8 cellular contexts compared by ENCODE assay signal in the genomic region with DNA sequence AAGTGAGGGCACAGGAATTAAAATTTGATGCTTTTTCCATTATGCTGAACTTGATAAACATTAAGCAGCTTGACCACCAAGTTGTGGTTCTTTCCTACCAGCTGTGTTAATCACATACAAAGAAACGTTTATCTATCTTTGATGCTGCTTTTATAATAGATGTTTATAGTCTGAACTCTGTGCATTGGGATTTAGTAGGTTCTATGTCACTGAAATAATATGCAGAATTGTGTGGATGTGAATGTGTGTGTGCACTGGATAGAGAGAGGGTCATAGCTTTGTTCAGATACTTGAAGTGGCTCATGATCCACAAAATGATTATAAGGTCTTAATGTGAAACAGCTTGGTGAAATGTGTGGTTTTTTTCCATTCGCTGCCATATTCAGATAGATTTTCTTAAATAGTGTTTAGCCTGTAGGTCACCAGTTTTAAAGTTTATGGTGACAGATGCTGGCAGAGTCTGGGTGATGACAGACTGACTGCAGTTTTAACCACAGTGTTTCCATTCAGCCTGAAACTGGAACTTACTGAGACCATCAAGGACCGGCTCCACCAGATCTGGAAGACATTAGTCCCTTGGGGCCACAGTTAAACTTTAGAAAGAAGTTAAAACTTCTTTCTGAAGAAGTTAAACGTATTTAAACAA. TPM values are rescaled to one million over a fixed set of nuclear protein-coding genes. Genes with fewer than 3 reads are reported as not detected.
DNase-seq lines count a peak whose midpoint lies in the region; ATAC-seq and TF ChIP-seq lines count a peak whose summit lies in the region.

No MANE protein-coding gene starts in this region.

- peaks cover 14% of the 10 kb centered on the region for H3K36me3 ChIP-seq in IMR-90 (ENCODE audit: control insufficient read depth, insufficient read depth, low read length)
- H3K36me3 ChIP-seq in left ventricle myocardium inferior, result peaks cover 51% of the 10 kb centered on the region
- peaks cover 57% of the 10 kb centered on the region for H3K36me3 ChIP-seq in HAP-1 (replicated peaks)

- ATAC-seq in GM21529 (IDR thresholded peaks at IDR 0.05; ENCODE audit: unreplicated experiment), result peak; percentile 97
- peak; percentile 72 for ATAC-seq in IMR-90 (ENCODE audit: low read depth)
- no peak for ATAC-seq in foreskin keratinocyte

- H3K27ac ChIP-seq in IMR-90 (ENCODE audit: insufficient read depth, low read length) (no peak overlapping the region), left ventricle myocardium inferior (replicated peaks) (peak overlapping the region; percentile 56), foreskin keratinocyte (no peak overlapping the region)

- no peak overlapping the region for H2BK20ac ChIP-seq in IMR-90 (ENCODE audit: low read depth, low read length)

- CTCF ChIA-PET in IMR-90 (lab: Yijun Ruan, JAX), result interaction anchor here (0.5 kb wide), 1 partner anchor 7 kb away, joined by 3 read pairs; no protein-coding TSS in a partner anchor

- H3K23ac ChIP-seq in IMR-90 (ENCODE audit: low read depth, low read length), result no peak overlapping the region

- no peak for TF ChIP-seq RAD21 in IMR-90 (IDR thresholded peaks at IDR 0.05; ENCODE audit: low read length)

- dilution Hi-C loops in IMR-90 (cut with HindIII; ENCODE audit: low sequenced_read_pairs, unreplicated experiment), result no loop called here

- H3K27me3 ChIP-seq in IMR-90 (ENCODE audit: control insufficient read depth, insufficient read depth, low read length), result no peaks in the 10 kb centered on the region
- no peaks in the 10 kb centered on the region for H3K27me3 ChIP-seq in left ventricle myocardium inferior (ENCODE audit: low read depth)
- H3K27me3 ChIP-seq in foreskin keratinocyte, result no peaks in the 10 kb centered on the region
- no peaks in the 10 kb centered on the region for H3K27me3 ChIP-seq in HAP-1 (ENCODE audit: low read depth)

- peak overlapping the region; percentile 31; the same call in 1 of the 2 replicates for H3K4me2 ChIP-seq in IMR-90 (ENCODE audit: low read depth, low read length)

- no peak overlapping the region for H2BK120ac ChIP-seq in IMR-90 (ENCODE audit: low read depth, low read length)

- no peak overlapping the region for H3K18ac ChIP-seq in IMR-90 (ENCODE audit: low read depth, low read length)

- H4K20me1 ChIP-seq in IMR-90 (ENCODE audit: insufficient read depth, low read length), result peaks cover 23% of the 10 kb centered on the region; the same call in 1 of the 2 replicates

- H3K4ac ChIP-seq in IMR-90 (ENCODE audit: low read depth, low read length), result no peak overlapping the region

- POLR2A ChIA-PET in IMR-90 (lab: Charles Lee; ENCODE audit: unreplicated experiment), result interaction anchor here (0.6 kb wide), 1 partner anchor 22 kb away, joined by 5 read pairs; no protein-coding TSS in a partner anchor

- in situ Hi-C loops in IMR-90 (cut with MboI; ENCODE audit: low sequenced_read_pairs) (no loop called here), HAP-1 (cut with MboI; ENCODE audit: low sequenced_read_pairs) (no loop called here)

- H4K91ac ChIP-seq in IMR-90 (ENCODE audit: insufficient read depth, low read depth, low read length), result no peak overlapping the region

- no peak overlapping the region for H3K9ac ChIP-seq in IMR-90 (ENCODE audit: low read depth, low read length)

- no TSS peak for BruUV-seq in IMR-90 (replicated peaks; lab: Mats Ljungman, UMichigan)

- no peak overlapping the region for H2BK15ac ChIP-seq in IMR-90 (ENCODE audit: low read depth, low read length)

- no peak overlapping the region for H4K5ac ChIP-seq in IMR-90 (ENCODE audit: low read depth, low read length)

- H3K4me1 ChIP-seq in IMR-90 (ENCODE audit: control insufficient read depth, insufficient read depth, low read length), result peaks cover 5% of the 10 kb centered on the region
- H3K4me1 ChIP-seq in left ventricle myocardium inferior, result peaks cover 75% of the 10 kb centered on the region
- H3K4me1 ChIP-seq in foreskin keratinocyte, result peaks cover 3% of the 10 kb centered on the region
- no peaks in the 10 kb centered on the region for H3K4me1 ChIP-seq in HAP-1

- no CpG with 5 or more reads among the region's 4 CpGs for WGBS in IMR-90 (ENCODE audit: extremely low coverage in 2 of 2, insufficient read length in 1 of 2), 2 experiments

- DNase-seq in GM10266 (ENCODE audit: extremely low spot score) (peak; percentile 50), IMR-90 (peak; percentile 26), left ventricle myocardium inferior (no peak), NCI-H2171 treated with DMSO at 0.1 percent for 48 hours (lab: John Stamatoyannopoulos, UW) (no peak), foreskin keratinocyte (no peak), HT-29 (ENCODE audit: low spot score) (no peak), HAP-1 (ENCODE audit: low spot score in 2 of 2) (no peak)

- intact Hi-C loops in IMR-90 (cut with micrococcal nuclease), result loop anchor here (5.0 kb wide), 1 partner anchor 35 kb away; no protein-coding TSS in a partner anchor
- intact Hi-C loops in left ventricle myocardium inferior (cut with micrococcal nuclease), result no loop called here

- H2AFZ ChIP-seq in IMR-90 (replicated peaks; ENCODE audit: low read length, poor library complexity), result no peak overlapping the region

- TF ChIP-seq POLR2A in IMR-90 (IDR thresholded peaks at IDR 0.05; ENCODE audit: low read depth, low read length), result no peak

- no peak overlapping the region for H2AK5ac ChIP-seq in IMR-90 (ENCODE audit: low read depth, low read length)

- peaks cover 9% of the 10 kb centered on the region; the same call in 1 of the 2 replicates for H3K9me1 ChIP-seq in IMR-90 (ENCODE audit: insufficient read depth, low read length)

- TF ChIP-seq CTCF in GM10266 (IDR thresholded peaks at IDR 0.05; ENCODE audit: control insufficient read depth, insufficient read depth, low read depth, missing control alignments) (no peak), IMR-90 (conservative IDR thresholded peaks at IDR 0.05; ENCODE audit: low read depth, low read length) (no peak), left ventricle myocardium inferior (IDR thresholded peaks at IDR 0.05; ENCODE audit: borderline replicate concordance) (no peak), foreskin keratinocyte (conservative IDR thresholded peaks at IDR 0.05) (no peak)

- H3K4me3 ChIP-seq in IMR-90 (ENCODE audit: insufficient read depth, low read depth, low read length), result no peak overlapping the region
- no peak overlapping the region for H3K4me3 ChIP-seq in left ventricle myocardium inferior
- H3K4me3 ChIP-seq in HAP-1, result no peak overlapping the region

- H2AK9ac ChIP-seq in IMR-90 (replicated peaks; ENCODE audit: low read depth, low read length, poor library complexity), result no peak overlapping the region

- H2BK5ac ChIP-seq in IMR-90 (ENCODE audit: low read depth, low read length, poor library complexity, severe bottlenecking), result peak overlapping the region; percentile 28

- no peak overlapping the region for H3K14ac ChIP-seq in IMR-90 (replicated peaks; ENCODE audit: low read depth, low read length)

- H4K8ac ChIP-seq in IMR-90 (ENCODE audit: low read depth in 2 of 2, low read length in 2 of 2), result no peak overlapping the region

- no peak overlapping the region for H3K56ac ChIP-seq in IMR-90 (ENCODE audit: extremely low read depth, insufficient read depth, low read length)

- H3K9me3 ChIP-seq in IMR-90 (ENCODE audit: control insufficient read depth, insufficient read depth, low read length) (no peaks in the 10 kb centered on the region), left ventricle myocardium inferior (replicated peaks) (no peaks in the 10 kb centered on the region), HAP-1 (no peaks in the 10 kb centered on the region)

- H3K79me1 ChIP-seq in IMR-90 (ENCODE audit: low read depth in 1 of 2, low read length in 2 of 2), result peaks cover 21 to 60% of the 10 kb centered on the region in 2 experiments

TF ChIP-seq in IMR-90, 13 proteins besides CTCF, POLR2A, EP300 and RAD21 (continues in another document):
- TF ChIP-seq RFX5 (IDR thresholded peaks at IDR 0.05; ENCODE audit: low read depth, low read length), result no peak
- TF ChIP-seq SMC3 (IDR thresholded peaks at IDR 0.05; ENCODE audit: low read depth, low read length), result no peak
- no peak for TF ChIP-seq MAZ (IDR thresholded peaks at IDR 0.05; ENCODE audit: borderline replicate concordance, low read depth, low read length)
- TF ChIP-seq, protein P1, sequence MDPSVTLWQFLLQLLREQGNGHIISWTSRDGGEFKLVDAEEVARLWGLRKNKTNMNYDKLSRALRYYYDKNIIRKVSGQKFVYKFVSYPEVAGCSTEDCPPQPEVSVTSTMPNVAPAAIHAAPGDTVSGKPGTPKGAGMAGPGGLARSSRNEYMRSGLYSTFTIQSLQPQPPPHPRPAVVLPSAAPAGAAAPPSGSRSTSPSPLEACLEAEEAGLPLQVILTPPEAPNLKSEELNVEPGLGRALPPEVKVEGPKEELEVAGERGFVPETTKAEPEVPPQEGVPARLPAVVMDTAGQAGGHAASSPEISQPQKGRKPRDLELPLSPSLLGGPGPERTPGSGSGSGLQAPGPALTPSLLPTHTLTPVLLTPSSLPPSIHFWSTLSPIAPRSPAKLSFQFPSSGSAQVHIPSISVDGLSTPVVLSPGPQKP (IDR thresholded peaks at IDR 0.05; ENCODE audit: borderline replicate concordance, low read depth, low read length), result no peak
- TF ChIP-seq CEBPB (IDR thresholded peaks at IDR 0.05; ENCODE audit: low read depth, low read length), result no peak

RNA-seq across cellular contexts. Expression of a gene that starts 10.2 kb away (rescaled TPM):
- total RNA-seq in IMR-90 (2012; rRNA removed) (8.6 and 13.4 TPM in 2 replicates), left ventricle myocardium inferior (22.5 TPM), foreskin keratinocyte (14.4 and 15.3 TPM in 2 replicates)
- polyA plus RNA-seq in IMR-90 (2012; rRNA removed) (3.8 and 6.0 TPM in 2 replicates), foreskin keratinocyte (2.6 and 2.9 TPM in 2 replicates)
- polyA plus RNA-seq in IMR-90 (2012; cell fraction: cytosol; rRNA removed), result 3.1 and 5.7 TPM in 2 replicates
- polyA plus RNA-seq in IMR-90 (2012; cell fraction: nucleus; rRNA removed; ENCODE audit: low replicate concordance), result 4.3 and 7.0 TPM in 2 replicates
- total RNA-seq in HT-29 (2014; rRNA removed; shearing (Covaris generic)), result 18.7 and 31.1 TPM in 2 replicates

RNA-seq across cellular contexts. Expression of a gene that starts 42.6 kb away (rescaled TPM):
- total RNA-seq in IMR-90 (2012; rRNA removed) (0.18 and 0.28 TPM in 2 replicates), left ventricle myocardium inferior (not detected), foreskin keratinocyte (1.1 TPM in 2 replicates)
- polyA plus RNA-seq in IMR-90 (2012; rRNA removed) (0.20 and 0.26 TPM in 2 replicates), foreskin keratinocyte (0.78 and 0.85 TPM in 2 replicates)
- 0.18 and 0.20 TPM in 2 replicates for polyA plus RNA-seq in IMR-90 (2012; cell fraction: cytosol; rRNA removed)
- 0.09 TPM in 2 replicates for polyA plus RNA-seq in IMR-90 (2012; cell fraction: nucleus; rRNA removed; ENCODE audit: low replicate concordance)
- 52.1 and 62.5 TPM in 2 replicates for total RNA-seq in HT-29 (2014; rRNA removed; shearing (Covaris generic))

RNA-seq across cellular contexts. Expression of a gene that starts 56.7 kb away (rescaled TPM):
- 23.1 and 24.7 TPM in 2 replicates for total RNA-seq in IMR-90 (2012; rRNA removed)
- polyA plus RNA-seq in IMR-90 (2012; rRNA removed), result 48.0 and 51.2 TPM in 2 replicates
- 36.8 and 54.1 TPM in 2 replicates for polyA plus RNA-seq in IMR-90 (2012; cell fraction: cytosol; rRNA removed)
- 90.9 and 180 TPM in 2 replicates for polyA plus RNA-seq in IMR-90 (2012; cell fraction: nucleus; rRNA removed; ENCODE audit: low replicate concordance)
- total RNA-seq in left ventricle myocardium inferior, result 90.3 TPM
- total RNA-seq in foreskin keratinocyte, result 47.2 and 51.6 TPM in 2 replicates
- 37.6 and 42.5 TPM in 2 replicates for polyA plus RNA-seq in foreskin keratinocyte
- total RNA-seq in HT-29 (2014; rRNA removed; shearing (Covaris generic)), result 26.6 and 29.4 TPM in 2 replicates

Comparison
In these comparisons a context has a peak if more than half of its experiments do, and no peak if none do; other contexts are left out.
1. DNase-seq: peak in GM10266 (single experiment) and IMR-90 (single experiment); none in left ventricle myocardium inferior (single experiment), NCI-H2171 treated with DMSO at 0.1 percent for 48 hours (single experiment), foreskin keratinocyte (0 of 2), HT-29 (single experiment) and HAP-1 (0 of 2).
2. RNA of a gene that starts 42.6 kb away (total RNA-seq): 52.1 to 62.5 TPM in HT-29; 1.1 TPM in foreskin keratinocyte, 0.18 to 0.28 TPM in IMR-90 and not detected in left ventricle myocardium inferior (single experiment); every median in the first group is over 10 times any median in the second.